In genomic region chr11:133916790-133917440, GRCh38 we compare ENCODE assay signal across 17 cellular contexts. TPM values are rescaled to one million over a fixed set of nuclear protein-coding genes. Genes with fewer than 3 reads are reported as not detected.
A peak's percentile ranks its signal among the peaks of the same experiment; 100 is the strongest.
DNase-seq lines count a peak whose midpoint lies in the region; ATAC-seq and TF ChIP-seq lines count a peak whose summit lies in the region.
"Had no signal": no experiment of that assay in that cellular context is flagged by ENCODE, and none has a peak within 500 bp of the region (broad histone marks: within the 10 kb centered on the region; RNA-seq: fewer than 3 reads in every experiment).

No MANE protein-coding gene starts in this region.

- no peaks in the 10 kb centered on the region for H3K79me1 ChIP-seq in mesendoderm (ENCODE audit: low read length)

- no peak for DNase-seq in activated naive CD4-positive, alpha-beta T cell treated with anti-CD3 and anti-CD28 coated beads, Interleukin-2, amount 50 U/mL, for 72 hours (ENCODE audit: low spot score in 2 of 2)
- DNase-seq in activated naive CD4-positive, alpha-beta T cell (lab: John Stamatoyannopoulos, UW): no peak
- DNase-seq in endodermal cell (no peak), mesendoderm (no peak), osteocyte (ENCODE audit: extremely low spot score, unreplicated experiment) (no peak), NCI-H2227 (lab: John Stamatoyannopoulos, UW; ENCODE audit: unreplicated experiment) (no peak), KG1 (lab: John Stamatoyannopoulos, UW) (no peak)
- no peak for DNase-seq in central memory CD4-positive, alpha-beta T cell
- DNase-seq: ACHN; CD4-positive, alpha-beta memory T cell; COR-L47; DND-41; GDM1; HFFc6 had no signal

- no peak overlapping the region for H3K4ac ChIP-seq in mesendoderm (ENCODE audit: low read depth, low read length)

- H4K8ac ChIP-seq in mesendoderm (ENCODE audit: low read depth, low read length): no peak overlapping the region

- H2BK15ac ChIP-seq in mesendoderm (replicated peaks; ENCODE audit: low read depth): no peak overlapping the region

- no peak overlapping the region for H2AK5ac ChIP-seq in mesendoderm (ENCODE audit: low read length)

- no peak for ATAC-seq in activated naive CD4-positive, alpha-beta T cell treated with anti-CD3 and anti-CD28 coated beads, Interleukin-2, amount 50 U/mL, for 72 hours

- H3K18ac ChIP-seq in mesendoderm (ENCODE audit: low read length): no peak overlapping the region

- H4K5ac ChIP-seq in mesendoderm (ENCODE audit: low read length): no peak overlapping the region

- H3K4me3 Mint-ChIP-seq in endodermal cell: no peak overlapping the region
- H3K4me3 Mint-ChIP-seq in osteocyte (ENCODE audit: unreplicated experiment): no peak overlapping the region
- H3K4me3 Mint-ChIP-seq: HFFc6 had no signal

- TF ChIP-seq CTCF in endodermal cell (conservative IDR thresholded peaks at IDR 0.05) (no peak), osteocyte (IDR thresholded peaks at IDR 0.05) (no peak)

- H2BK120ac ChIP-seq in mesendoderm (ENCODE audit: low read depth, low read length): no peak overlapping the region

- H3K36me3 ChIP-seq in endodermal cell (ENCODE audit: control insufficient read depth, insufficient read depth, low read length) (no peaks in the 10 kb centered on the region), mesendoderm (ENCODE audit: control insufficient read depth, insufficient read depth, low read length) (no peaks in the 10 kb centered on the region)
- H3K36me3 ChIP-seq: HAP-1 had no signal

- no peaks in the 10 kb centered on the region for H3K4me1 Mint-ChIP-seq in endodermal cell
- H3K4me1 Mint-ChIP-seq in osteocyte (ENCODE audit: unreplicated experiment): no peaks in the 10 kb centered on the region

- H3K4me2 ChIP-seq in mesendoderm (ENCODE audit: low read length): no peak overlapping the region

- H3K23ac ChIP-seq in mesendoderm (ENCODE audit: low read length): no peak overlapping the region

- no peaks in the 10 kb centered on the region for H3K9me3 Mint-ChIP-seq in activated naive CD4-positive, alpha-beta T cell treated with anti-CD3 and anti-CD28 coated beads, Interleukin-2, amount 50 U/mL, for 72 hours
- H3K9me3 Mint-ChIP-seq in endodermal cell (no peaks in the 10 kb centered on the region), osteocyte (ENCODE audit: unreplicated experiment) (no peaks in the 10 kb centered on the region)
- H3K9me3 Mint-ChIP-seq: CD4-positive, alpha-beta memory T cell; HFFc6 had no signal

- H3K36me3 Mint-ChIP-seq in activated naive CD4-positive, alpha-beta T cell treated with anti-CD3 and anti-CD28 coated beads, Interleukin-2, amount 50 U/mL, for 72 hours: peaks cover 0 to 6% of the 10 kb centered on the region in 2 donors
- H3K36me3 Mint-ChIP-seq in endodermal cell (ENCODE audit: low read depth) (peaks cover 9% of the 10 kb centered on the region), osteocyte (ENCODE audit: unreplicated experiment) (no peaks in the 10 kb centered on the region)

- H3K27ac ChIP-seq in endodermal cell (ENCODE audit: low read depth, low read length): no peak overlapping the region
- H3K27ac ChIP-seq in mesendoderm (ENCODE audit: low read depth, low read length): no peak overlapping the region
- H3K27ac ChIP-seq: C4-2B, HL-60 had no signal

- WGBS in endodermal cell (ENCODE audit: insufficient coverage in 1 of 2, insufficient read length in 1 of 2), 2 experiments: 94 to 99% methylated on average over 10 to 14 of the region's 14 CpGs
- WGBS in mesendoderm (ENCODE audit: extremely low coverage, insufficient coverage, low lambda C conversion rate): no CpG with 5 or more reads among the region's 14 CpGs

- H3K9ac ChIP-seq in endodermal cell (ENCODE audit: extremely low read depth, low read length, poor library complexity, severe bottlenecking) (no peak overlapping the region), mesendoderm (ENCODE audit: low read length) (no peak overlapping the region)

- no peak overlapping the region for H2BK5ac ChIP-seq in mesendoderm (ENCODE audit: low read length)

- no peaks in the 10 kb centered on the region for H3K79me2 ChIP-seq in mesendoderm (ENCODE audit: control insufficient read depth, insufficient read depth, low read length)

- H3K27ac Mint-ChIP-seq in activated naive CD4-positive, alpha-beta T cell treated with anti-CD3 and anti-CD28 coated beads, Interleukin-2, amount 50 U/mL, for 72 hours: peak overlapping the region; percentile 31 to 89
- H3K27ac Mint-ChIP-seq in endodermal cell (peak overlapping the region; percentile 41), osteocyte (ENCODE audit: unreplicated experiment) (no peak overlapping the region)
- H3K27ac Mint-ChIP-seq: HFFc6 had no signal

- H3K56ac ChIP-seq in mesendoderm (ENCODE audit: low read length): peak overlapping the region; percentile 7

- no peaks in the 10 kb centered on the region for H3K27me3 Mint-ChIP-seq in endodermal cell (ENCODE audit: insufficient read depth)
- no peaks in the 10 kb centered on the region for H3K27me3 Mint-ChIP-seq in osteocyte (ENCODE audit: unreplicated experiment)
- H3K27me3 Mint-ChIP-seq: CD4-positive, alpha-beta memory T cell had no signal

- H3K9me3 ChIP-seq in endodermal cell (ENCODE audit: control insufficient read depth, low read length): no peaks in the 10 kb centered on the region
- H3K9me3 ChIP-seq: HAP-1 had no signal

- H3K4me1 ChIP-seq in endodermal cell (ENCODE audit: control insufficient read depth, insufficient read depth, low read length) (no peaks in the 10 kb centered on the region), mesendoderm (ENCODE audit: control insufficient read depth, low read depth, low read length) (peaks cover 3% of the 10 kb centered on the region)
- H3K4me1 ChIP-seq: HAP-1 had no signal

- H3K27me3 ChIP-seq in endodermal cell (ENCODE audit: control insufficient read depth, insufficient read depth, low read length, poor library complexity, severe bottlenecking) (no peaks in the 10 kb centered on the region), mesendoderm (ENCODE audit: insufficient read depth, low read length, poor library complexity) (no peaks in the 10 kb centered on the region)

- no peak overlapping the region for H3K4me3 ChIP-seq in endodermal cell (ENCODE audit: low read length)
- H3K4me3 ChIP-seq in mesendoderm (ENCODE audit: low read length): no peak overlapping the region
- H3K4me3 ChIP-seq: HAP-1 had no signal

RNA-seq across cellular contexts. Expression of gene IGSF9B, which starts 39.9 kb away (rescaled TPM):
- 100 to 1,000 TPM; 119 TPM for total RNA-seq in activated naive CD4-positive, alpha-beta T cell treated with anti-CD3 and anti-CD28 coated beads, Interleukin-2, amount 50 U/mL, for 72 hours
- 10 to 100 TPM; 14.1 to 23.0 TPM for total RNA-seq in endodermal cell
- 11.0 TPM for polyA plus RNA-seq in endodermal cell (2013, experiment 1 of 2)
- 11.9 TPM for polyA plus RNA-seq in endodermal cell (2013, experiment 2 of 2)
- polyA plus RNA-seq in mesendoderm (2013, experiment 1 of 2): 8.4 TPM
- polyA plus RNA-seq in mesendoderm (2013, experiment 2 of 2): 7.0 TPM
- total RNA-seq in osteocyte: 2.7 and 3.8 TPM in 2 replicates
- total RNA-seq: HFFc6 had no signal

Comparison
In these comparisons a context has a peak if more than half of its experiments do, and no peak if none do; other contexts are left out.
1. RNA of gene IGSF9B, which starts 39.9 kb away (total RNA-seq): 119 TPM in activated naive CD4-positive, alpha-beta T cell treated with anti-CD3 and anti-CD28 coated beads, Interleukin-2, amount 50 U/mL, for 72 hours; 14.1 to 23.0 TPM in endodermal cell and 2.7 to 3.8 TPM in osteocyte; every median in the first group is over 4 times any median in the second.